ENCODE assay signal across 25 cellular contexts in genomic region chr5:8068078-8068477, GRCh38.
A peak's percentile ranks its signal among the peaks of the same experiment; 100 is the strongest.
DNase-seq lines count a peak whose midpoint lies in the region; ATAC-seq and TF ChIP-seq lines count a peak whose summit lies in the region.
"Had no signal": no experiment of that assay in that cellular context is flagged by ENCODE, and none has a peak within 500 bp of the region (broad histone marks: within the 10 kb centered on the region; RNA-seq: fewer than 3 reads in every experiment).

No MANE protein-coding gene starts in this region.

- in situ Hi-C loops in GM13977 (cut with MboI; ENCODE audit: low pct_unique_long_range_greater_than_20kb, low sequenced_read_pairs, unreplicated experiment) = no loop called here

- no peaks in the 10 kb centered on the region for H3K4me1 Mint-ChIP-seq in type B pancreatic cell (ENCODE audit: unreplicated experiment)
- H3K4me1 Mint-ChIP-seq: CD4-positive, alpha-beta memory T cell had no signal

- DNase-seq in iPS-NIHi7 (ENCODE audit: extremely low spot score) (peak; percentile 3), esophagus squamous epithelium (lab: John Stamatoyannopoulos, UW) (no peak), NOMO-1 treated with DMSO at 0.1 percent for 48 hours (lab: John Stamatoyannopoulos, UW; ENCODE audit: unreplicated experiment) (no peak), GM13977 (ENCODE audit: low spot score) (no peak), type B pancreatic cell (ENCODE audit: extremely low spot score, unreplicated experiment) (no peak)
- DNase-seq: Caco-2; CD4-positive, alpha-beta memory T cell; DMS 273 treated with DMSO at 0.1 percent for 48 hours; DMS79 treated with DMSO at 0.1 percent for 48 hours; GM23248; HCEC 1CT; Kasumi-1; MG63; NCI-H1048; NCI-H1417 treated with DMSO at 0.1 percent for 48 hours; NCI-H187; NCI-H446 treated with DMSO at 0.1 percent for 48 hours; NCI-H526 treated with DMSO at 0.1 percent for 48 hours; SHP77 treated with DMSO at 0.1 percent for 48 hours; SW 1271 had no signal

- TF ChIP-seq POLR2A in esophagus squamous epithelium (IDR thresholded peaks at IDR 0.05) = no peak

- no peaks in the 10 kb centered on the region for H3K27me3 ChIP-seq in esophagus squamous epithelium

- no peak overlapping the region for H3K27ac ChIP-seq in esophagus squamous epithelium
- H3K27ac ChIP-seq: GM23248, PC-9, RWPE1, SK-N-MC had no signal

- H3K27me3 Mint-ChIP-seq in type B pancreatic cell = no peaks in the 10 kb centered on the region
- H3K27me3 Mint-ChIP-seq: CD4-positive, alpha-beta memory T cell had no signal

- H3K36me3 ChIP-seq in esophagus squamous epithelium = no peaks in the 10 kb centered on the region
- H3K36me3 ChIP-seq: MG63 had no signal

- H3K9me3 Mint-ChIP-seq in type B pancreatic cell = no peaks in the 10 kb centered on the region

- TF ChIP-seq CTCF in esophagus squamous epithelium (IDR thresholded peaks at IDR 0.05) (no peak), GM13977 (IDR thresholded peaks at IDR 0.05; ENCODE audit: extremely low read depth, insufficient read depth, missing control alignments) (no peak), type B pancreatic cell (conservative IDR thresholded peaks at IDR 0.05) (no peak)

- H3K27ac Mint-ChIP-seq in type B pancreatic cell = no peak overlapping the region
- H3K27ac Mint-ChIP-seq: CD4-positive, alpha-beta memory T cell had no signal

- ATAC-seq in GM18870 (IDR thresholded peaks at IDR 0.05; ENCODE audit: unreplicated experiment) (peak; percentile 60), HG03354 (IDR thresholded peaks at IDR 0.05; ENCODE audit: poor library complexity, severe bottlenecking, unreplicated experiment) (peak; percentile 59)

- H3K4me1 ChIP-seq in esophagus squamous epithelium = no peaks in the 10 kb centered on the region
- H3K4me1 ChIP-seq: Caco-2 had no signal

- H3K4me3 ChIP-seq in esophagus squamous epithelium = no peak overlapping the region
- H3K4me3 ChIP-seq: GM23248, MG63, PC-9, SK-N-MC had no signal

- H3K4me3 Mint-ChIP-seq in type B pancreatic cell = no peak overlapping the region
- H3K4me3 Mint-ChIP-seq: CD4-positive, alpha-beta memory T cell had no signal

- no peaks in the 10 kb centered on the region for H3K9me3 ChIP-seq in esophagus squamous epithelium
- H3K9me3 ChIP-seq: Caco-2, MG63 had no signal

- intact Hi-C loops in esophagus squamous epithelium (cut with DNase I) = no loop called here

- 29 to 55% methylated on average over 1 of the region's 1 CpG for WGBS in esophagus squamous epithelium, 2 donors

- H3K36me3 Mint-ChIP-seq in type B pancreatic cell = no peaks in the 10 kb centered on the region
- H3K36me3 Mint-ChIP-seq: CD4-positive, alpha-beta memory T cell had no signal
